9 cellular contexts compared by ENCODE assay signal in the genomic region with DNA sequence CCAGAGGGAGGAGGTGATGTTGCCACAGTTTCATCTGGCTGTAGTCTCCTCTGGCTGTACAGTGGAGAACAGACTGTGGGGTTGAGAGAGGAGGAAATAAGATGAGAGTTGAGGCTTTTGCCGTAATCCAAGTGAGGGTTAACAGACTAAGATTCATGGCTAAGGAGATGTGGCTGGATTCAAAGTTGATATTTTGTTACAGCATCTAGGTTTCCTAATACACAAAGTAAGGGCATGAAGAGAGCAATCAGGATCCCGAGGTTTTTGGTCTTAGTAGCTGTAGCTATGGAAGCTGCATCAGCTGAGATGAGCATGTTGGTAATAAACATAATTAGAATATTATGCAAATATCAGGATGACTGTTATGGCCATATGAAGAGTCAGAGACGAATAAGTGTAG. TPM values are rescaled to one million over a fixed set of nuclear protein-coding genes. Genes with fewer than 3 reads are reported as not detected.
DNase-seq lines count a peak whose midpoint lies in the region; TF ChIP-seq lines count a peak whose summit lies in the region.
"Had no signal": no experiment of that assay in that cellular context is flagged by ENCODE, and none has a peak within 500 bp of the region (broad histone marks: within the 10 kb centered on the region; RNA-seq: fewer than 3 reads in every experiment).

No MANE protein-coding gene starts in this region.

- H3K9me3 ChIP-seq in osteoblast (ENCODE audit: low read depth, low read length) (peaks cover 3% of the 10 kb centered on the region), ovary (peaks cover 26 to 54% of the 10 kb centered on the region in 2 donors)

- no peak for TF ChIP-seq EP300 in ovary (IDR thresholded peaks at IDR 0.05)

- H3K36me3 ChIP-seq in GM06990 (ENCODE audit: control insufficient read depth, insufficient read depth, low read length) (peaks cover 19% of the 10 kb centered on the region), osteoblast (ENCODE audit: insufficient read depth, low read length) (peaks cover 43% of the 10 kb centered on the region), ovary (peaks cover 11% of the 10 kb centered on the region)

- TF ChIP-seq CTCF in GM06990 (IDR thresholded peaks at IDR 0.05; ENCODE audit: insufficient read depth, low read length, poor library complexity, severe bottlenecking) (no peak), epithelial cell of esophagus (IDR thresholded peaks at IDR 0.05; ENCODE audit: insufficient read depth, low read depth, low read length, missing control alignments) (no peak), osteoblast (IDR thresholded peaks at IDR 0.05; ENCODE audit: extremely low read depth, low read depth, low read length) (no peak), RWPE1 (conservative IDR thresholded peaks at IDR 0.05; ENCODE audit: low read depth) (no peak), ovary (IDR thresholded peaks at IDR 0.05) (no peak)

- peak overlapping the region; percentile 98 for H3K4me2 ChIP-seq in osteoblast (ENCODE audit: insufficient read depth, low read length)

- WGBS in ovary, 3 donors, result 95 to 98% (median 97%) methylated on average over 3 of the region's 3 CpGs

- H2AFZ ChIP-seq in osteoblast (ENCODE audit: low read length), result no peak overlapping the region

- peaks cover 45% of the 10 kb centered on the region for H3K79me2 ChIP-seq in osteoblast (ENCODE audit: insufficient read depth, low read length)

- H3K27ac ChIP-seq in osteoblast (ENCODE audit: low read depth, low read length), result no peak overlapping the region
- no peak overlapping the region for H3K27ac ChIP-seq in RWPE1
- H3K27ac ChIP-seq in ovary, result no peak overlapping the region

- intact Hi-C loops in ovary (cut with DNase I), result loop anchor here in 1 of 4 donors (10.0 kb wide), 1 partner anchor 407 kb away; the partner anchor contains the start of gene ZNF329

- CTCF ChIA-PET in RWPE1 (lab: Yijun Ruan, JAX), result no interaction called here

- H3K4me1 ChIP-seq in osteoblast (ENCODE audit: insufficient read depth, low read length) (peaks cover 8% of the 10 kb centered on the region), ovary (ENCODE audit: insufficient read depth) (peaks cover 6% of the 10 kb centered on the region)

- H3K4me3 ChIP-seq in GM06990 (replicated peaks; ENCODE audit: low read depth, low read length), result peak overlapping the region; percentile 74
- H3K4me3 ChIP-seq in epithelial cell of esophagus (ENCODE audit: low read length), result peak overlapping the region; percentile 94
- H3K4me3 ChIP-seq in osteoblast (ENCODE audit: insufficient read depth, low read length), result peak overlapping the region; percentile 99
- H3K4me3 ChIP-seq in ovary, result no peak overlapping the region

- POLR2A ChIA-PET in RWPE1 (lab: Yijun Ruan, JAX; ENCODE audit: low non-redundant PET), result no interaction called here

- DNase-seq in GM06990 (ENCODE audit: extremely low read depth, insufficient read length) (no peak), RKO (ENCODE audit: low spot score) (peak; percentile 16), epithelial cell of esophagus (ENCODE audit: low read depth) (no peak), osteoblast (ENCODE audit: insufficient read length, low spot score, missing footprints) (no peak), RWPE1 (ENCODE audit: low spot score) (no peak), ovary (no peak), NCI-H345 treated with DMSO at 0.1 percent for 48 hours (lab: John Stamatoyannopoulos, UW; ENCODE audit: unreplicated experiment) (no peak), NCI-H2196 (lab: John Stamatoyannopoulos, UW; ENCODE audit: unreplicated experiment) (no peak)
- DNase-seq: stimulated activated CD4-positive, alpha-beta T cell treated with anti-CD3 and anti-CD28 coated beads, Interleukin-4, amount 100 ng/mL, for 1 hour had no signal

- peaks cover 5% of the 10 kb centered on the region for H4K20me1 ChIP-seq in osteoblast (ENCODE audit: insufficient read depth, low read length)

- no peak for TF ChIP-seq POLR2A in ovary (IDR thresholded peaks at IDR 0.05)

- H3K27me3 ChIP-seq in GM06990 (replicated peaks; ENCODE audit: control insufficient read depth, insufficient read depth, low read length) (no peaks in the 10 kb centered on the region), osteoblast (ENCODE audit: insufficient read depth, low read length) (no peaks in the 10 kb centered on the region), ovary (no peaks in the 10 kb centered on the region)

RNA-seq across cellular contexts. Expression of gene ZNF776, which starts 1.4 kb away (rescaled TPM):
- total RNA-seq in osteoblast (15.9 and 16.3 TPM in 2 replicates), ovary (10 to 100 TPM; 11.0 to 25.9 (median 14.6) TPM)
- polyA plus RNA-seq in ovary, result 10 to 100 TPM; 10.2 to 10.7 TPM

RNA-seq across cellular contexts. Expression of gene ZNF671, which starts 20.6 kb away (rescaled TPM):
- total RNA-seq in osteoblast (11.2 TPM in 2 replicates), ovary (10 to 100 TPM in 1 of 7 donors, 1 to 10 TPM in 6; 1.5 to 13.2 (median 6.4) TPM)
- polyA plus RNA-seq in ovary, result 1 to 10 TPM; 2.1 to 5.0 TPM

RNA-seq across cellular contexts. Expression of gene ZNF586, which starts 21.4 kb away (rescaled TPM):
- 19.5 and 21.5 TPM in 2 replicates for total RNA-seq in osteoblast
- total RNA-seq in ovary, result 10 to 100 TPM; 15.4 to 21.7 (median 17.2) TPM
- polyA plus RNA-seq in ovary, result 10 to 100 TPM in 1 of 2 donors, 1 to 10 TPM in 1; 7.9 to 11.8 TPM

RNA-seq across cellular contexts. Expression of gene ZNF154, which starts 39.0 kb away (rescaled TPM):
- total RNA-seq in osteoblast (6.8 and 7.6 TPM in 2 replicates), ovary (10 to 100 TPM in 1 of 7 donors, 1 to 10 TPM in 6; 1.1 to 10.4 (median 2.4) TPM)
- 1 to 10 TPM; 1.4 to 3.5 TPM for polyA plus RNA-seq in ovary
